ENCODE assay signal across 1 cellular context in genomic region chr9:109108318-109108717, GRCh38.
TF ChIP-seq lines count a peak whose summit lies in the region.

No MANE protein-coding gene starts in this region.

TF ChIP-seq in GM12878, 131 proteins besides CTCF, POLR2A, EP300 and RAD21 (continued from another document):
- TF ChIP-seq, protein P1, sequence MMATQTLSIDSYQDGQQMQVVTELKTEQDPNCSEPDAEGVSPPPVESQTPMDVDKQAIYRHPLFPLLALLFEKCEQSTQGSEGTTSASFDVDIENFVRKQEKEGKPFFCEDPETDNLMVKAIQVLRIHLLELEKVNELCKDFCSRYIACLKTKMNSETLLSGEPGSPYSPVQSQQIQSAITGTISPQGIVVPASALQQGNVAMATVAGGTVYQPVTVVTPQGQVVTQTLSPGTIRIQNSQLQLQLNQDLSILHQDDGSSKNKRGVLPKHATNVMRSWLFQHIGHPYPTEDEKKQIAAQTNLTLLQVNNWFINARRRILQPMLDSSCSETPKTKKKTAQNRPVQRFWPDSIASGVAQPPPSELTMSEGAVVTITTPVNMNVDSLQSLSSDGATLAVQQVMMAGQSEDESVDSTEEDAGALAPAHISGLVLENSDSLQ (IDR thresholded peaks at IDR 0.05), result no peak
- TF ChIP-seq RUNX3 (IDR thresholded peaks at IDR 0.05; ENCODE audit: low read length) (peak; percentile 22; the same call in 1 of the 2 replicates), TBL1XR1 (IDR thresholded peaks at IDR 0.05; ENCODE audit: low read depth, low read length) (no peak)
